ENCODE assay signal across 21 cellular contexts in genomic region chr2:51511002-51511401, GRCh38.
A peak's percentile ranks its signal among the peaks of the same experiment; 100 is the strongest.
DNase-seq lines count a peak whose midpoint lies in the region; ATAC-seq, FAIRE-seq and TF ChIP-seq lines count a peak whose summit lies in the region.
"Had no signal": no experiment of that assay in that cellular context is flagged by ENCODE, and none has a peak within 500 bp of the region (broad histone marks: within the 10 kb centered on the region; RNA-seq: fewer than 3 reads in every experiment).

No MANE protein-coding gene starts in this region.

- no peak overlapping the region for H3K9ac ChIP-seq in HepG2 (ENCODE audit: insufficient read depth, low read depth, low read length)
- H3K9ac ChIP-seq: SK-N-SH had no signal

- H4K20me1 ChIP-seq in HepG2 (ENCODE audit: insufficient read depth, low read length): no peaks in the 10 kb centered on the region

- intact Hi-C loops in HepG2 (cut with micrococcal nuclease; ENCODE audit: unreplicated experiment): no loop called here

- ATAC-seq in GM18517 (IDR thresholded peaks at IDR 0.05; ENCODE audit: unreplicated experiment) (peak; percentile 79), GM21515 (IDR thresholded peaks at IDR 0.05; ENCODE audit: unreplicated experiment) (peak; percentile 61), HG03565 (IDR thresholded peaks at IDR 0.05; ENCODE audit: unreplicated experiment) (peak; percentile 61), HepG2 (no peak), HG03521 (IDR thresholded peaks at IDR 0.05; ENCODE audit: unreplicated experiment) (no peak), HG03139 (IDR thresholded peaks at IDR 0.05; ENCODE audit: unreplicated experiment) (no peak)
- ATAC-seq: gastrocnemius medialis; stimulated activated naive CD8-positive, alpha-beta T cell treated with anti-CD3 and anti-CD28 coated beads, Interleukin-15, amount 100 ng/mL, for 72 hours had no signal

- H3K4me2 ChIP-seq in HepG2 (ENCODE audit: low read depth, low read length): no peak overlapping the region
- H3K4me2 ChIP-seq: SK-N-SH had no signal

- no peaks in the 10 kb centered on the region for H3K4me1 ChIP-seq in HepG2 (ENCODE audit: insufficient read depth, low read length)
- H3K4me1 ChIP-seq: gastrocnemius medialis, right atrium auricular region had no signal

- no peak for TF ChIP-seq CTCF in HepG2 (CRISPR knock-in tag; IDR thresholded peaks at IDR 0.05)

- H3K4me3 ChIP-seq in HepG2 (replicated peaks in 1 of 3; ENCODE audit: insufficient read depth in 1 of 3, low read depth in 2 of 3, low read length in 3 of 3): no peak overlapping the region
- H3K4me3 ChIP-seq: gastrocnemius medialis, right atrium auricular region had no signal

- WGBS in HepG2 (ENCODE audit: low lambda C conversion rate): 14% methylated on average over 4 of the region's 4 CpGs

- no peak for TF ChIP-seq EP300 in HepG2 (IDR thresholded peaks at IDR 0.05; ENCODE audit: low read depth in 2 of 2, low read length in 2 of 2)
- no peak for TF ChIP-seq EP300 in HepG2 (CRISPR knock-in tag; IDR thresholded peaks at IDR 0.05; ENCODE audit: borderline replicate concordance)

- H2AFZ ChIP-seq in HepG2 (ENCODE audit: low read length): no peak overlapping the region

- DNase-seq in HepG2 (ENCODE audit: low spot score) (no peak), hepatic stellate cell (ENCODE audit: low spot score) (no peak)
- DNase-seq: activated CD4-positive, alpha-beta T cell treated with anti-CD3 and anti-CD28 coated beads for 1 hour; activated T-cell treated with anti-CD3 and anti-CD28 coated beads, Interleukin-2, amount 50 U/mL, for 48 hours; DND-41; effector CD4-positive, alpha-beta T cell; gastrocnemius medialis; H9; NCI-H1436 treated with DMSO at 0.1 percent for 48 hours; SK-N-SH; stimulated activated naive CD8-positive, alpha-beta T cell treated with anti-CD3 and anti-CD28 coated beads, Interleukin-15, amount 100 ng/mL, for 72 hours had no signal

- H3K9me3 ChIP-seq in HepG2 (ENCODE audit: low read length): peaks cover 42% of the 10 kb centered on the region
- H3K9me3 ChIP-seq: gastrocnemius medialis, right atrium auricular region, SK-N-SH had no signal

- BruUV-seq in HepG2 (replicated peaks; lab: Mats Ljungman, UMichigan): no TSS peak

- in situ Hi-C loops in HepG2 (cut with HindIII; ENCODE audit: extremely low pct_ligation_motif_present, low pct_unique_long_range_greater_than_20kb): no loop called here

- H3K79me2 ChIP-seq in HepG2 (ENCODE audit: insufficient read depth, low read length): no peaks in the 10 kb centered on the region

- TF ChIP-seq POLR2A in HepG2 (IDR thresholded peaks at IDR 0.05; ENCODE audit: insufficient read depth in 1 of 2, low read depth in 2 of 2, low read length in 2 of 2): no peak

- POLR2A ChIA-PET in HepG2 (lab: Yijun Ruan, JAX): no interaction called here

- no peaks in the 10 kb centered on the region for H3K27me3 ChIP-seq in HepG2 (ENCODE audit: control insufficient read depth in 1 of 2, insufficient read depth in 2 of 2, low read length in 2 of 2)
- H3K27me3 ChIP-seq: gastrocnemius medialis, right atrium auricular region had no signal

- TF ChIP-seq RAD21 in HepG2 (CRISPR knock-in tag; IDR thresholded peaks at IDR 0.05): no peak

- no peaks in the 10 kb centered on the region for H3K36me3 ChIP-seq in HepG2 (replicated peaks in 1 of 2; ENCODE audit: control insufficient read depth in 1 of 2, insufficient read depth in 2 of 2, low read length in 2 of 2)
- H3K36me3 ChIP-seq: gastrocnemius medialis, right atrium auricular region had no signal

- CTCF ChIA-PET in HepG2 (lab: Yijun Ruan, JAX; ENCODE audit: low intra/inter-chr PET ratio, low total read pairs): no interaction called here

- peak overlapping the region; percentile 1 for H3K27ac ChIP-seq in angular gyrus (ENCODE audit: low read depth, low read length)
- H3K27ac ChIP-seq in HepG2 (ENCODE audit: extremely low read length, insufficient read depth, low read length): no peak overlapping the region
- H3K27ac ChIP-seq: gastrocnemius medialis, right atrium auricular region had no signal

- FAIRE-seq in HepG2 (lab: Jason Lieb, UNC): no peak
- FAIRE-seq: astrocyte, GM18507, keratinocyte had no signal

TF ChIP-seq in HepG2, 621 proteins besides CTCF, POLR2A, EP300 and RAD21:
- TF ChIP-seq RCOR2 (CRISPR knock-in tag; IDR thresholded peaks at IDR 0.05) (no peak), ZNF232 (CRISPR knock-in tag; IDR thresholded peaks at IDR 0.05; ENCODE audit: borderline replicate concordance) (no peak), CHD4 (IDR thresholded peaks at IDR 0.05; ENCODE audit: borderline replicate concordance, low read length) (no peak), ZNF441 (CRISPR knock-in tag; IDR thresholded peaks at IDR 0.05; ENCODE audit: borderline replicate concordance) (no peak), NFKBIZ (CRISPR knock-in tag; IDR thresholded peaks at IDR 0.05) (no peak)
TF ChIP-seq in HepG2: peak in this region for 0.

Comparison
In these comparisons a context has a peak if more than half of its experiments do, and no peak if none do; other contexts are left out.
1. ATAC-seq: peak in GM18517 (single experiment), GM21515 (single experiment) and HG03565 (single experiment); none in HepG2 (single experiment), HG03521 (single experiment) and HG03139 (single experiment).